ENCODE assay signal across 21 cellular contexts in the genomic region with DNA sequence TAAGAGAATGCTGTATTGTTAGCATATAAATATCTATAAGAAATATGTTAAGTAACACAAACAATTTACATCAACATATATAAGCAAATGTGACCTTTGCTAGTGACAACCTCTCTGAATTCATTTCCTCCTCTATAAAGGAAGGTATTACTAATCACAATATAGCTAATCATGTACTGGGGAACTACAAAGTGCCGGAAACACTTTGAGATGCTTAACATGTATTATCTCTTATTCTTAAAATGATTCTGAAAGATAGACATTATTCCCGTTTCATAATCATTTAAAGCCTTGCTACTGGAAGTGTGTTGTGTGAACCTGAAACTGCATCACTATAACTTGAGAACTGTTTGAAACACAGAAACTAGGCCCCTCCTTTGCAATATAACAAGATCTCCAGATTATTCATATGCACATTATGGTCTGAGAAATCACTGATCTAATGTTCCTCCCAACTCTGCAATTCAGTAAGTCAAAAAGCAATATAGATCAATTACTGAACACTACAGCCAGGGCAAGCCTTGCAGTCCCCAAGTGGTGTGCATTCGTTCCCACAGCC.
"Had no signal": no experiment of that assay in that cellular context is flagged by ENCODE, and none has a peak within 500 bp of the region (broad histone marks: within the 10 kb centered on the region; RNA-seq: fewer than 3 reads in every experiment).

No MANE protein-coding gene starts in this region.

- FAIRE-seq: HTR-8/SVneo, RCC 7860 had no signal

- DNase-seq: KBM-7, MV-4-11, NCI-H1048, NCI-H1105, NCI-H1417, NCI-H1436 treated with DMSO at 0.1 percent for 48 hours, NCI-H1694 treated with DMSO at 0.1 percent for 48 hours, NCI-H1930, NCI-H2081, NCI-H2107, NCI-H2227 treated with DMSO at 0.1 percent for 48 hours, NCI-H524, NCI-H69, NCI-H774, Right ventricle myocardium superior, RPMI8226, SIG-M5, SK-N-SH had no signal

- H3K9me3 ChIP-seq: SK-N-SH had no signal

- H3K27ac ChIP-seq: HL-60 had no signal
